ENCODE assay signal across 8 cellular contexts in the genomic region with DNA sequence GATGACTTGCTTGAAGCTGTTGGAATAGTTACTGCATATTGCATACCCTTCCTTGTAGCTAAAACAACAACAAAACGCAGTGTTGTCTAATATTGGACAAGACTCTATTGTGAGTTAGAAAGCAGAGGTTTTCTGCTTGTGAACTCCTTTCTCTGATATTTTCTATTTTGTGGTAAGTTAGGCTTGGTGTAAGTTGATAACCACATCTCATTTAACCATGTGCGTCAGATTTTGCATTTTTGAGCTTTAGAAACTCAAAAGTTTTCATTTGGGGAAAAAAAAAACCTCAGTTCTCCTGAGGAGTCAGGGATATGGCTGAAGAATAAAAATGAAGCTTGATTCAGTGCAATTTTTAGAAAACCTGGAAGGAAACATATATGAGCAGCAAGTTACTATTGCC. TPM values are rescaled to one million over a fixed set of nuclear protein-coding genes. Genes with fewer than 3 reads are reported as not detected.
DNase-seq lines count a peak whose midpoint lies in the region; ATAC-seq, FAIRE-seq and TF ChIP-seq lines count a peak whose summit lies in the region.

No MANE protein-coding gene starts in this region.

- peaks cover 7% of the 10 kb centered on the region for H3K4me1 Mint-ChIP-seq in Caco-2 (ENCODE audit: low read depth, unreplicated experiment)

- peaks cover 62% of the 10 kb centered on the region for H3K36me3 Mint-ChIP-seq in Caco-2 (ENCODE audit: insufficient read depth, unreplicated experiment)

- H3K27me3 Mint-ChIP-seq in Caco-2 (ENCODE audit: insufficient read depth, unreplicated experiment), result no peaks in the 10 kb centered on the region

- FAIRE-seq in pancreas (lab: Jason Lieb, UNC), result no peak

- H3K4me1 ChIP-seq in Caco-2 (peaks cover 6% of the 10 kb centered on the region; the same call in 1 of the 2 replicates), SJCRH30 (peaks cover 3% of the 10 kb centered on the region; the same call in 1 of the 2 replicates), esophagus (ENCODE audit: control insufficient read depth in 2 of 2, insufficient read depth in 2 of 2, low read length in 1 of 2) (no peaks in the 10 kb centered on the region), pancreas (peaks cover 23 to 34% (median 27%) of the 10 kb centered on the region in 3 donors)

- 7% methylated on average over 2 of the region's 2 CpGs for WGBS in esophagus, 2 donors
- 2 to 5% methylated on average over 2 of the region's 2 CpGs for WGBS in pancreas, 2 donors

- TF ChIP-seq CTCF in Caco-2 (IDR thresholded peaks at IDR 0.05; ENCODE audit: insufficient read depth in 1 of 2, low read depth in 1 of 2, low read length in 1 of 2, severe bottlenecking in 1 of 2, unreplicated experiment in 1 of 2) (no peak), pancreas (IDR thresholded peaks at IDR 0.05) (no peak)

- H3K4me3 ChIP-seq in Caco-2 (ENCODE audit: low read depth, low read length) (peak overlapping the region; percentile 100), SJCRH30 (peak overlapping the region; percentile 90), esophagus (ENCODE audit: low read depth in 1 of 2, low read length in 2 of 2) (peak overlapping the region; percentile 64 to 89), pancreas (peak overlapping the region; percentile 60 to 77 (median 75))

- H3K36me3 ChIP-seq in Caco-2 (ENCODE audit: control insufficient read depth, insufficient read depth, low read length) (no peaks in the 10 kb centered on the region), SJCRH30 (peaks cover 20% of the 10 kb centered on the region; the same call in 1 of the 2 replicates), esophagus (ENCODE audit: control insufficient read depth in 2 of 2, insufficient read depth in 2 of 2, low read length in 1 of 2) (no peaks in the 10 kb centered on the region), pancreas (no peaks in the 10 kb centered on the region)

- no peaks in the 10 kb centered on the region for H3K27me3 ChIP-seq in Caco-2 (replicated peaks; ENCODE audit: control insufficient read depth, insufficient read depth, low read length)
- no peaks in the 10 kb centered on the region for H3K27me3 ChIP-seq in SJCRH30
- H3K27me3 ChIP-seq in esophagus (ENCODE audit: control insufficient read depth in 1 of 2, insufficient read depth in 2 of 2, low read length in 2 of 2), result no peaks in the 10 kb centered on the region
- no peaks in the 10 kb centered on the region for H3K27me3 ChIP-seq in pancreas

- DNase-seq in Caco-2, result no peak
- DNase-seq in SJCRH30, result no peak
- DNase-seq in pancreas, result no peak
- no peak for DNase-seq in GDM1 (lab: John Stamatoyannopoulos, UW)
- DNase-seq in NCI-H2196 treated with DMSO at 0.1 percent for 48 hours (lab: John Stamatoyannopoulos, UW; ENCODE audit: unreplicated experiment), result no peak

- TSS peak; percentile 24 for BruUV-seq in Caco-2 (replicated peaks; lab: Mats Ljungman, UMichigan)

- no peaks in the 10 kb centered on the region for H3K9me3 Mint-ChIP-seq in Caco-2 (ENCODE audit: unreplicated experiment)

- CTCF ChIA-PET in Caco-2 (lab: Charles Lee), result no interaction called here

- peak overlapping the region; percentile 99 for H3K27ac Mint-ChIP-seq in Caco-2 (ENCODE audit: unreplicated experiment)

- H3K4me3 Mint-ChIP-seq in Caco-2 (ENCODE audit: unreplicated experiment), result peak overlapping the region; percentile 93

- intact Hi-C loops in Caco-2 (cut with micrococcal nuclease; ENCODE audit: unreplicated experiment) (loop anchor here (10.0 kb wide), 2 partner anchors 109 to 131 kb away; no protein-coding TSS in a partner anchor), pancreas (cut with DNase I) (no loop called here)

- ATAC-seq in pancreas, result no peak
- ATAC-seq in GM21360 (IDR thresholded peaks at IDR 0.05; ENCODE audit: unreplicated experiment), result no peak
- ATAC-seq in HG03354 (IDR thresholded peaks at IDR 0.05; ENCODE audit: poor library complexity, severe bottlenecking, unreplicated experiment), result no peak

- no peak overlapping the region; the same call in 1 of the 2 replicates for H3K27ac ChIP-seq in SJCRH30
- peak overlapping the region; percentile 100 for H3K27ac ChIP-seq in esophagus (ENCODE audit: low read depth in 2 of 2, low read length in 1 of 2)
- peak overlapping the region; percentile 99 to 100 (median 100) for H3K27ac ChIP-seq in pancreas

- H3K9me3 ChIP-seq in Caco-2, result no peaks in the 10 kb centered on the region
- H3K9me3 ChIP-seq in SJCRH30 (replicated peaks), result no peaks in the 10 kb centered on the region
- H3K9me3 ChIP-seq in esophagus (ENCODE audit: control insufficient read depth in 2 of 2, insufficient read depth in 1 of 2, low read depth in 1 of 2, low read length in 1 of 2), result no peaks in the 10 kb centered on the region
- no peaks in the 10 kb centered on the region for H3K9me3 ChIP-seq in pancreas

- POLR2A ChIA-PET in Caco-2 (lab: Charles Lee), result no interaction called here

RNA-seq across cellular contexts. Expression of a gene that starts 1.5 kb away (rescaled TPM):
- 116 and 126 TPM in 2 replicates for total RNA-seq in Caco-2 (2022)
- total RNA-seq in SJCRH30 (2014; rRNA removed; shearing (Covaris generic)), result 58.6 and 64.8 TPM in 2 replicates
- polyA plus RNA-seq in esophagus, result 10 to 100 TPM; 17.5 to 17.6 TPM
- 10 to 100 TPM; 59.7 to 91.3 (median 68.8) TPM for total RNA-seq in pancreas
- polyA plus RNA-seq in pancreas, result 10 to 100 TPM; 11.5 to 22.5 TPM
